Comparison of ENCODE assay signal across 8 cellular contexts in the genomic region with DNA sequence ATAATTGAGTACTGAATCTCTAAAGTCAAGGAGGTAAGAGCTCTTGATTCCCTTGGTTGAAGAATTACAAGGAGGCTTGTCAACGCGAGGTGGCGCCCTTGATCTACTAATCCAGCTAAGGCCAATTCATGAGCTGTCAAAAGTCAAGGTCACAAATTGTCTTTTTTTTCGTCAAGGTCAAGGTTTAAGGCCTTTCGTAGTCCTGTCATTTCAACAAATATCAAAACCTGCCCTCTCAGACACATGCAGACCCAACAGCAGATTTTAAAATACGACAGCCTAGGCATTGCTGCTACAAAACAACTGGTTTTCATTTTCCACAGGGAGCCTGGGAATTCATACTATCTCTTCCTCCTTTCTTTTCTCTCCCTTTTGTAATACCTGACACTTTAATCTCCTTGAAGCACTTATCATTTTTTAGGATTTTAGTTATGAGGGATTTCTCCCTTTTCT. TPM values are rescaled to one million over a fixed set of nuclear protein-coding genes. Genes with fewer than 3 reads are reported as not detected.
DNase-seq lines count a peak whose midpoint lies in the region; ATAC-seq, FAIRE-seq and TF ChIP-seq lines count a peak whose summit lies in the region.

No MANE protein-coding gene starts in this region.

- peaks cover 15% of the 10 kb centered on the region for H3K9me3 Mint-ChIP-seq in astrocyte (ENCODE audit: unreplicated experiment)

- H3K4me2 ChIP-seq in astrocyte (ENCODE audit: low read length) = no peak overlapping the region
- H3K4me2 ChIP-seq in smooth muscle cell = peak overlapping the region; percentile 89

- H4K20me1 ChIP-seq in astrocyte (ENCODE audit: insufficient read depth, low read length) (peaks cover 17% of the 10 kb centered on the region), smooth muscle cell (ENCODE audit: low read depth) (peaks cover 45% of the 10 kb centered on the region)

- no peak overlapping the region for H3K27ac Mint-ChIP-seq in astrocyte (ENCODE audit: unreplicated experiment)

- H2AFZ ChIP-seq in astrocyte (ENCODE audit: low read depth, low read length) (no peak overlapping the region), smooth muscle cell (ENCODE audit: low read depth) (no peak overlapping the region)

- ATAC-seq in GM21526 (IDR thresholded peaks at IDR 0.05; ENCODE audit: low FRiP score, unreplicated experiment) = no peak

- H3K27me3 ChIP-seq in astrocyte (ENCODE audit: insufficient read depth, low read length) = peaks cover 94% of the 10 kb centered on the region
- no peaks in the 10 kb centered on the region for H3K27me3 ChIP-seq in smooth muscle cell (ENCODE audit: low read depth)

- FAIRE-seq in G401.6 (lab: Jason Lieb, UNC) (peak; percentile 97), astrocyte (lab: Jason Lieb, UNC) (peak; percentile 54)

- TF ChIP-seq CTCF in astrocyte (IDR thresholded peaks at IDR 0.05; ENCODE audit: insufficient read depth, low read depth, low read length) (peak; percentile 79), smooth muscle cell (IDR thresholded peaks at IDR 0.05; ENCODE audit: borderline replicate concordance, insufficient read depth, poor library complexity, severe bottlenecking) (peak; percentile 88)

- DNase-seq in NCI-H1417 treated with DMSO at 0.1 percent for 48 hours (lab: John Stamatoyannopoulos, UW) (peak; percentile 40), T-helper 22 cell (ENCODE audit: low read depth) (peak; percentile 49), astrocyte (ENCODE audit: low read depth) (peak; percentile 33), hepatic stellate cell (ENCODE audit: low spot score) (peak; percentile 68), smooth muscle cell (lab: John Stamatoyannopoulos, UW; ENCODE audit: unreplicated experiment) (no peak), cortex of kidney (lab: John Stamatoyannopoulos, UW) (no peak)

- no peaks in the 10 kb centered on the region for H3K4me1 ChIP-seq in astrocyte (ENCODE audit: insufficient read depth, low read length)
- no peaks in the 10 kb centered on the region for H3K4me1 ChIP-seq in smooth muscle cell (ENCODE audit: low read depth)

- peaks cover 81% of the 10 kb centered on the region for H3K27me3 Mint-ChIP-seq in astrocyte (ENCODE audit: low read depth, unreplicated experiment)

- H3F3A ChIP-seq in smooth muscle cell (ENCODE audit: low read depth) = peaks cover 8% of the 10 kb centered on the region

- 2% methylated on average over 6 of the region's 6 CpGs for WGBS in smooth muscle cell (ENCODE audit: low lambda C conversion rate)

- H3K4me3 ChIP-seq in astrocyte (ENCODE audit: insufficient read depth, low read depth, low read length) (no peak overlapping the region), smooth muscle cell (peak overlapping the region; percentile 67)

- H3K4me3 Mint-ChIP-seq in astrocyte (ENCODE audit: unreplicated experiment) = no peak overlapping the region

- H3K9me3 ChIP-seq in astrocyte (ENCODE audit: insufficient read depth, low read depth, low read length) (peaks cover 6% of the 10 kb centered on the region), smooth muscle cell (replicated peaks; ENCODE audit: low read depth) (no peaks in the 10 kb centered on the region)

- no peaks in the 10 kb centered on the region for H3K4me1 Mint-ChIP-seq in astrocyte (ENCODE audit: low read depth, unreplicated experiment)

- no peaks in the 10 kb centered on the region for H3K36me3 ChIP-seq in astrocyte (ENCODE audit: insufficient read depth, low read length)
- no peaks in the 10 kb centered on the region for H3K36me3 ChIP-seq in smooth muscle cell (ENCODE audit: low read depth)

- no peaks in the 10 kb centered on the region for H3K36me3 Mint-ChIP-seq in astrocyte (ENCODE audit: low read depth, unreplicated experiment)

- no peak overlapping the region for H3K9ac ChIP-seq in astrocyte (ENCODE audit: low read length)
- no peak overlapping the region for H3K9ac ChIP-seq in smooth muscle cell (ENCODE audit: low read depth)

- H3K27ac ChIP-seq in astrocyte (ENCODE audit: low read depth, low read length) (no peak overlapping the region), smooth muscle cell (ENCODE audit: low read depth) (no peak overlapping the region)

- H3K79me2 ChIP-seq in astrocyte (ENCODE audit: insufficient read depth, low read length) (no peaks in the 10 kb centered on the region), smooth muscle cell (ENCODE audit: low read depth) (peaks cover 87% of the 10 kb centered on the region)

RNA-seq across cellular contexts. Expression of a gene that starts 3.6 kb away (rescaled TPM):
- total RNA-seq in astrocyte (not detected in 2 replicates), smooth muscle cell (14.2 and 21.6 TPM in 2 replicates)
- 6.2 and 10.0 TPM in 2 replicates for polyA plus RNA-seq in smooth muscle cell

RNA-seq across cellular contexts. Expression of a gene that starts 11.3 kb away (rescaled TPM):
- total RNA-seq in astrocyte (not detected in 2 replicates), smooth muscle cell (18.2 and 20.3 TPM in 2 replicates)
- 25.2 and 27.7 TPM in 2 replicates for polyA plus RNA-seq in smooth muscle cell

RNA-seq across cellular contexts. Expression of a gene that starts 22.2 kb away (rescaled TPM):
- total RNA-seq in astrocyte = not detected in 2 replicates
- 35.7 and 53.6 TPM in 2 replicates for total RNA-seq in smooth muscle cell
- 37.6 and 39.4 TPM in 2 replicates for polyA plus RNA-seq in smooth muscle cell

RNA-seq across cellular contexts. Expression of a gene that starts 31.0 kb away (rescaled TPM):
- total RNA-seq in astrocyte (not detected in 2 replicates), smooth muscle cell (22.9 and 35.8 TPM in 2 replicates)
- 12.6 and 19.2 TPM in 2 replicates for polyA plus RNA-seq in smooth muscle cell

RNA-seq across cellular contexts. Expression of a gene that starts 39.8 kb away (rescaled TPM):
- total RNA-seq in astrocyte = not detected in 2 replicates
- total RNA-seq in smooth muscle cell = 0.72 TPM in 1 of 2 replicates, not detected in the other
- polyA plus RNA-seq in smooth muscle cell = 1.2 and 1.6 TPM in 2 replicates

Comparison
In these comparisons a context has a peak if more than half of its experiments do, and no peak if none do; other contexts are left out.
1. DNase-seq: peak in NCI-H1417 treated with DMSO at 0.1 percent for 48 hours (single experiment), T-helper 22 cell (single experiment), astrocyte (single experiment) and hepatic stellate cell (single experiment); none in smooth muscle cell (single experiment) and cortex of kidney (single experiment).
2. RNA of a gene that starts 3.6 kb away (total RNA-seq): 14.2 to 21.6 TPM in smooth muscle cell; not detected in astrocyte; every median in the first group is over 10 times any median in the second.
3. RNA of a gene that starts 11.3 kb away (total RNA-seq): 18.2 to 20.3 TPM in smooth muscle cell; not detected in astrocyte; every median in the first group is over 10 times any median in the second.
4. RNA of a gene that starts 22.2 kb away (total RNA-seq): 35.7 to 53.6 TPM in smooth muscle cell; not detected in astrocyte; every median in the first group is over 10 times any median in the second.